In the genomic region with DNA sequence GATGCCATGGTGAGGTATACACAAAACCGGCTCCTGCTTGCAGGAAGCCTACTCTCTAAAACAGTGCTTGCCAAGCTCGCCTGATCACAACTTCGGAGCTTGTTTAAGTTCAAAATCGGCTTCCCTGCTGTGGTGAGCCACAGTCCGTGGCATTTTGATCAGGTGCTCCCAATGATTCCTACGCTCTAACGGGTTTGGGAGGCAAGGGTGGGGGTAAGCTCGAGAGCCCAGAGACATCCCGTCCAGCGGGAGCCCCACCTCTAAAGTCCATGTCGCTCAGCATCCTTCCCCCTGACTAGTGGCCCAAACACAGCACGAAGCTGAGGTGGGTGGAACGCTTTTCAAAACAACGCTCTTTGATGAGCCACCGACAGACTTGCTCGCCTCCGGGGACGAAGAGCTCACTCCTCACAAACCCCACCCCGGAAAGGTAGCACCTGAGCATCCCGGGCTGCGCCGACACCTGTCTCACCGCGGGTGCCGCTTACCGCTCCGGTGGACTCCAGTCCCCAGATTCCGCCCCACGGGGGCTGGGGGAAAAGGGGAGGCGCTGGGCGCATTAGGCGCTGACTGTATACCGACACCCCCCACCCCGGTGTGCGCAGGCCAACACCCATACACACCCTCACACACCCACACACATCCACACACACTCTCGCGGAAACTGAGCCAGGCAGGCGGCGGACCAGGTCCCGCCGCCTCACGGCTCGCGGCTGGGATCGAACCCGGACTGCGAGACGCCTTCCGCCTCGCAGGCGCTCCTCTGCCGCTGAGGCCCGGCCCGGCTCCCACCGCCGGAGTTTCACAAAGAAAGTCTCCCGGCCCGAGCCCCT, we compare ENCODE assay signal across 8 cellular contexts. TPM values are rescaled to one million over a fixed set of nuclear protein-coding genes. Genes with fewer than 3 reads are reported as not detected.
DNase-seq lines count a peak whose midpoint lies in the region; TF ChIP-seq lines count a peak whose summit lies in the region.
"Not testable (repeated sequence)": the region's sequence is repeated elsewhere in the genome, so short reads cannot be mapped to it uniquely, and the experiment has no call there.

No MANE protein-coding gene starts in this region.

- H3K79me2 ChIP-seq in SK-N-SH (ENCODE audit: insufficient read depth) = peaks cover 37% of the 10 kb centered on the region

- not testable (repeated sequence) for H3K27ac ChIP-seq in CD4-positive, alpha-beta memory T cell (ENCODE audit: low read depth, low read length)
- H3K27ac ChIP-seq in SK-N-SH (ENCODE audit: low read depth in 2 of 2, low read length in 1 of 2) (peak overlapping the region in 1 of 2 experiments; percentile 35; a peak in 1 of 4 replicates), esophagus (ENCODE audit: low read depth in 2 of 2, low read length in 1 of 2) (peak overlapping the region in 1 of 2 donors; percentile 37), substantia nigra (ENCODE audit: low read depth, low read length, poor library complexity, severe bottlenecking) (peak overlapping the region; percentile 30)

- H3K36me3 Mint-ChIP-seq in CD4-positive, alpha-beta memory T cell; IgD-negative memory B cell; activated naive CD8-positive, alpha-beta T cell treated with anti-CD3 and anti-CD28 coated beads for 36 hours: not testable (repeated sequence)

- not testable (repeated sequence) for H3K9me3 ChIP-seq in CD4-positive, alpha-beta memory T cell (ENCODE audit: control insufficient read depth in 1 of 2, low read length in 2 of 2); SK-N-SH; esophagus (ENCODE audit: control insufficient read depth in 2 of 2, insufficient read depth in 1 of 2, low read depth in 1 of 2, low read length in 1 of 2)

- H3K4me1 Mint-ChIP-seq in CD4-positive, alpha-beta memory T cell = peaks cover 11 to 28% (median 16%) of the 10 kb centered on the region in 4 donors
- peaks cover 8 to 10% (median 8%) of the 10 kb centered on the region in 3 donors for H3K4me1 Mint-ChIP-seq in IgD-negative memory B cell
- H3K4me1 Mint-ChIP-seq in activated naive CD8-positive, alpha-beta T cell treated with anti-CD3 and anti-CD28 coated beads for 36 hours = peaks cover 10% of the 10 kb centered on the region

- H3K4me3 Mint-ChIP-seq in CD4-positive, alpha-beta memory T cell = peak overlapping the region; percentile 32 to 81 (median 64)
- peak overlapping the region; percentile 76 to 84 (median 82) for H3K4me3 Mint-ChIP-seq in IgD-negative memory B cell
- H3K4me3 Mint-ChIP-seq in activated naive CD8-positive, alpha-beta T cell treated with anti-CD3 and anti-CD28 coated beads for 36 hours = peak overlapping the region; percentile 56

- not testable (repeated sequence) for TF ChIP-seq CTCF in SK-N-SH (IDR thresholded peaks at IDR 0.05); kidney epithelial cell (IDR thresholded peaks at IDR 0.05; ENCODE audit: insufficient read depth, low read length, poor library complexity, severe bottlenecking)

- WGBS in SK-N-SH (ENCODE audit: low lambda C conversion rate) = 18% methylated on average over 36 of the region's 58 CpGs
- 13 to 15% methylated on average over 58 of the region's 58 CpGs for WGBS in esophagus, 2 donors

- not testable (repeated sequence) for H3K36me3 ChIP-seq in CD4-positive, alpha-beta memory T cell (ENCODE audit: insufficient read depth, low read length); SK-N-SH (replicated peaks in 1 of 2; ENCODE audit: control insufficient read depth in 1 of 2, insufficient read depth in 2 of 2, low read length in 1 of 2); esophagus (ENCODE audit: control insufficient read depth in 2 of 2, insufficient read depth in 2 of 2, low read length in 1 of 2); kidney epithelial cell (ENCODE audit: control insufficient read depth, insufficient read depth, low read length)

- not testable (repeated sequence) for TF ChIP-seq RAD21 in SK-N-SH (IDR thresholded peaks at IDR 0.05; ENCODE audit: low read length)

- H3K4me2 ChIP-seq in SK-N-SH = peak overlapping the region; percentile 80

- not testable (repeated sequence) for H3K9me3 Mint-ChIP-seq in CD4-positive, alpha-beta memory T cell; IgD-negative memory B cell; activated naive CD8-positive, alpha-beta T cell treated with anti-CD3 and anti-CD28 coated beads for 36 hours

- peak overlapping the region in 1 of 7 donors; percentile 29 for H3K27ac Mint-ChIP-seq in CD4-positive, alpha-beta memory T cell
- peak overlapping the region in 2 of 3 donors; percentile 19 to 67 for H3K27ac Mint-ChIP-seq in IgD-negative memory B cell
- not testable (repeated sequence) for H3K27ac Mint-ChIP-seq in activated naive CD8-positive, alpha-beta T cell treated with anti-CD3 and anti-CD28 coated beads for 36 hours

- POLR2A ChIA-PET in CD4-positive, alpha-beta memory T cell (lab: Charles Lee; ENCODE audit: partially characterized antibody) = not testable (repeated sequence)
- POLR2A ChIA-PET in SK-N-SH (lab: Yijun Ruan, JAX) = interaction anchor here (0.6 to 1.4 kb wide), 5 partner anchors 22 to 121 kb away, joined by 3 to 5 read pairs (median 4); a partner anchor contains a TSS

- not testable (repeated sequence) for H3K4me3 ChIP-seq in CD4-positive, alpha-beta memory T cell (ENCODE audit: low read length in 2 of 2)
- H3K4me3 ChIP-seq in SK-N-SH (ENCODE audit: low read depth in 2 of 2, low read length in 1 of 2) (peak overlapping the region; percentile 70 to 81), esophagus (ENCODE audit: low read depth in 1 of 2, low read length in 2 of 2) (peak overlapping the region; percentile 41), kidney epithelial cell (ENCODE audit: low read depth, low read length) (peak overlapping the region; percentile 55)

- not testable (repeated sequence) for H3F3A ChIP-seq in SK-N-SH (replicated peaks; ENCODE audit: insufficient read depth)

- not testable (repeated sequence) for DNase-seq in CD4-positive, alpha-beta memory T cell; activated naive CD8-positive, alpha-beta T cell treated with anti-CD3 and anti-CD28 coated beads for 36 hours; kidney epithelial cell (ENCODE audit: low read depth)
- DNase-seq in SK-N-SH (peak; percentile 61), nucleus accumbens (lab: John Stamatoyannopoulos, UW) (peak in 34 of 56 donors; percentile 6 to 52 (median 30)), substantia nigra (lab: John Stamatoyannopoulos, UW) (peak in 22 of 49 donors; percentile 4 to 46 (median 24))

- not testable (repeated sequence) for H2AFZ ChIP-seq in SK-N-SH (ENCODE audit: low read depth)

- intact Hi-C loops in CD4-positive, alpha-beta memory T cell (cut with micrococcal nuclease) = not testable (repeated sequence)

- not testable (repeated sequence) for TF ChIP-seq EP300 in SK-N-SH (IDR thresholded peaks at IDR 0.05; ENCODE audit: borderline replicate concordance in 1 of 2, low read depth in 1 of 2, low read length in 1 of 2)

- peaks cover 22% of the 10 kb centered on the region for H3K27me3 ChIP-seq in CD4-positive, alpha-beta memory T cell (ENCODE audit: insufficient read depth, low read length)
- H3K27me3 ChIP-seq in SK-N-SH (ENCODE audit: insufficient read depth); esophagus (ENCODE audit: control insufficient read depth in 1 of 2, insufficient read depth in 2 of 2, low read length in 2 of 2); kidney epithelial cell (ENCODE audit: control insufficient read depth, insufficient read depth, low read length): not testable (repeated sequence)

- peaks cover 18% of the 10 kb centered on the region for H4K20me1 ChIP-seq in SK-N-SH (ENCODE audit: insufficient read depth)

- not testable (repeated sequence) for H3K9me2 ChIP-seq in SK-N-SH

- peaks cover 34 to 47% of the 10 kb centered on the region in 2 donors for H3K27me3 Mint-ChIP-seq in CD4-positive, alpha-beta memory T cell
- peaks cover 24% of the 10 kb centered on the region for H3K27me3 Mint-ChIP-seq in IgD-negative memory B cell
- peaks cover 93% of the 10 kb centered on the region for H3K27me3 Mint-ChIP-seq in activated naive CD8-positive, alpha-beta T cell treated with anti-CD3 and anti-CD28 coated beads for 36 hours

- H3K9ac ChIP-seq in SK-N-SH = peak overlapping the region; percentile 88

- CTCF ChIA-PET in CD4-positive, alpha-beta memory T cell (lab: Charles Lee; ENCODE audit: partially characterized antibody) = not testable (repeated sequence)
- CTCF ChIA-PET in SK-N-SH (lab: Yijun Ruan, JAX) = interaction anchor here (0.6 to 1.8 kb wide), 2 partner anchors 78 to 214 kb away, joined by 3 to 5 read pairs; no protein-coding TSS in a partner anchor

- H3K4me1 ChIP-seq in CD4-positive, alpha-beta memory T cell (ENCODE audit: insufficient read depth, low read length) = peaks cover 23% of the 10 kb centered on the region
- H3K4me1 ChIP-seq in SK-N-SH (ENCODE audit: control insufficient read depth in 1 of 2, insufficient read depth in 2 of 2, low read depth in 1 of 2, low read length in 1 of 2); esophagus (ENCODE audit: control insufficient read depth in 2 of 2, insufficient read depth in 2 of 2, low read length in 1 of 2): not testable (repeated sequence)

RNA-seq across cellular contexts. Expression of a gene that starts 0.6 kb away (rescaled TPM):
- 1 to 10 TPM; 1.6 to 1.7 TPM for total RNA-seq in CD4-positive, alpha-beta memory T cell
- under 1 TPM in 1 of 2 donors, not detected in 1; 0.50 TPM for polyA plus RNA-seq in CD4-positive, alpha-beta memory T cell
- polyA plus RNA-seq in IgD-negative memory B cell = 0.30 TPM
- 5.8 and 5.9 TPM in 2 replicates for polyA plus RNA-seq in SK-N-SH (2012; rRNA removed)
- 3.4 and 4.5 TPM in 2 replicates for polyA plus RNA-seq in SK-N-SH (2012; cell fraction: cytosol; rRNA removed)
- 17.0 and 28.9 TPM in 2 replicates for polyA plus RNA-seq in SK-N-SH (2012; cell fraction: nucleus; rRNA removed)
- 1 to 10 TPM; 1.0 to 1.9 TPM for total RNA-seq in activated naive CD8-positive, alpha-beta T cell treated with anti-CD3 and anti-CD28 coated beads for 36 hours
- polyA plus RNA-seq in esophagus = 1 to 10 TPM; 1.4 to 2.6 TPM
- 10.9 and 13.5 TPM in 2 replicates for total RNA-seq in kidney epithelial cell
